Comparison of ENCODE assay signal across 1 cellular context in the genomic region with DNA sequence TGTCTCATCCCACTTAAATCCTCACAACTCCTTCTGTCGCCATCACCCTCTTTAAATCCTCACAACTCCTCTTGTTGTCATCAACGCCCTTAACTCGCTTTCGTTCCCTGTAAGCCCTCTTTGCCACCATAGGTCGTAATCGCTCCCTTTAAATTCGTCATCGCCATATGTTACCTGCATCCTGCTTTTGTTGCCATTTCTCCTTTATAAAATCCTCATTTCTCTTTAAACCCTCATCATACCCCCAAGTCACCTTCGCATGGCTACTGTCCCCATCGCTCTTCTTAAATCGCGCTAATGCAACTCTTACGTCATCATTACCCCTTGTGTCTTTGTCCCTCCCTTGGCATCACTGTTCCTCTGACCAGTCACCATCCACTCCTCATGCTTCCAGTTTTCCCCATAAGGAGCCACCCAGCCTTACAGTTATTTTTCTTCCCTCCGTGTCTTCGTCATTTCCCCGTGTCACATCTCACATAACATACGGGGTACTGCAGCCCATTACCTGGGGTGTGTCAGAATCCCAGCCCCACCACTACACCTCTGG.
TF ChIP-seq lines count a peak whose summit lies in the region.

No MANE protein-coding gene starts in this region.

TF ChIP-seq in HEK293, 187 proteins besides CTCF, POLR2A, EP300 and RAD21 (continued from another document and continues in another):
- TF ChIP-seq, protein P1, sequence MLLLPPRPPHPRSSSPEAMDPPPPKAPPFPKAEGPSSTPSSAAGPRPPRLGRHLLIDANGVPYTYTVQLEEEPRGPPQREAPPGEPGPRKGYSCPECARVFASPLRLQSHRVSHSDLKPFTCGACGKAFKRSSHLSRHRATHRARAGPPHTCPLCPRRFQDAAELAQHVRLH (tag by site-specific recombination; IDR thresholded peaks at IDR 0.05): peak; percentile 7; the same call in 1 of the 2 replicates
- TF ChIP-seq, protein P2, sequence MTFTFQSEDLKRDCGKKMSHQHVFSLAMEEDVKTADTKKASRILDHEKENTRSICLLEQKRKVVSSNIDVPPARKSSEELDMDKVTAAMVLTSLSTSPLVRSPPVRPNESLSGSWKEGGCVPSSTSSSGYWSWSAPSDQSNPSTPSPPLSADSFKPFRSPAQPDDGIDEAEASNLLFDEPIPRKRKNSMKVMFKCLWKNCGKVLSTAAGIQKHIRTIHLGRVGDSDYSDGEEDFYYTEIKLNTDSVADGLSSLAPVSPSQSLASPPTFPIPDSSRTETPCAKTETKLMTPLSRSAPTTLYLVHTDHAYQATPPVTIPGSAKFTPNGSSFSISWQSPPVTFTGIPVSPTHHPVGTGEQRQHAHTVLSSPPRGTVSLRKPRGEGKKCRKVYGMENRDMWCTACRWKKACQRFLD (tag by site-specific recombination; IDR thresholded peaks at IDR 0.05): no peak
- TF ChIP-seq YY2 (tag by site-specific recombination; IDR thresholded peaks at IDR 0.05) (peak; percentile 80), ZNF670 (tag by site-specific recombination; IDR thresholded peaks at IDR 0.05; ENCODE audit: low read depth) (no peak; the same call in 1 of the 2 replicates), GLIS2 (tag by site-specific recombination; IDR thresholded peaks at IDR 0.05) (peak; percentile 45), ZNF24 (tag by site-specific recombination; IDR thresholded peaks at IDR 0.05) (no peak; the same call in 1 of the 2 replicates), ZNF133 (tag by site-specific recombination; IDR thresholded peaks at IDR 0.05) (no peak), ZNF660 (tag by site-specific recombination; IDR thresholded peaks at IDR 0.05) (no peak), ZNF335 (tag by site-specific recombination; conservative IDR thresholded peaks at IDR 0.05) (peak; percentile 95), ZNF514 (tag by site-specific recombination; IDR thresholded peaks at IDR 0.05) (no peak), SP7 (tag by site-specific recombination; IDR thresholded peaks at IDR 0.05) (peak; percentile 54), ZNF776 (tag by site-specific recombination; IDR thresholded peaks at IDR 0.05; ENCODE audit: borderline replicate concordance) (no peak), ZNF169 (tag by site-specific recombination; IDR thresholded peaks at IDR 0.05) (no peak), ZNF121 (tag by site-specific recombination; IDR thresholded peaks at IDR 0.05) (no peak), ZNF239 (tag by site-specific recombination; IDR thresholded peaks at IDR 0.05) (no peak), ZNF555 (tag by site-specific recombination; conservative IDR thresholded peaks at IDR 0.05) (no peak), ZNF843 (tag by site-specific recombination; IDR thresholded peaks at IDR 0.05) (peak; percentile 58), ZNF596 (tag by site-specific recombination; IDR thresholded peaks at IDR 0.05) (no peak), ZNF791 (tag by site-specific recombination; IDR thresholded peaks at IDR 0.05) (0 out of 2 replicates have a peak, but pooled peaks have one; percentile 20), IKZF3 (tag by site-specific recombination; IDR thresholded peaks at IDR 0.05) (no peak)
- TF ChIP-seq, protein P3, sequence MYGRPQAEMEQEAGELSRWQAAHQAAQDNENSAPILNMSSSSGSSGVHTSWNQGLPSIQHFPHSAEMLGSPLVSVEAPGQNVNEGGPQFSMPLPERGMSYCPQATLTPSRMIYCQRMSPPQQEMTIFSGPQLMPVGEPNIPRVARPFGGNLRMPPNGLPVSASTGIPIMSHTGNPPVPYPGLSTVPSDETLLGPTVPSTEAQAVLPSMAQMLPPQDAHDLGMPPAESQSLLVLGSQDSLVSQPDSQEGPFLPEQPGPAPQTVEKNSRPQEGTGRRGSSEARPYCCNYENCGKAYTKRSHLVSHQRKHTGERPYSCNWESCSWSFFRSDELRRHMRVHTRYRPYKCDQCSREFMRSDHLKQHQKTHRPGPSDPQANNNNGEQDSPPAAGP (tag by site-specific recombination; IDR thresholded peaks at IDR 0.05): peak; percentile 94
- TF ChIP-seq, protein P4, sequence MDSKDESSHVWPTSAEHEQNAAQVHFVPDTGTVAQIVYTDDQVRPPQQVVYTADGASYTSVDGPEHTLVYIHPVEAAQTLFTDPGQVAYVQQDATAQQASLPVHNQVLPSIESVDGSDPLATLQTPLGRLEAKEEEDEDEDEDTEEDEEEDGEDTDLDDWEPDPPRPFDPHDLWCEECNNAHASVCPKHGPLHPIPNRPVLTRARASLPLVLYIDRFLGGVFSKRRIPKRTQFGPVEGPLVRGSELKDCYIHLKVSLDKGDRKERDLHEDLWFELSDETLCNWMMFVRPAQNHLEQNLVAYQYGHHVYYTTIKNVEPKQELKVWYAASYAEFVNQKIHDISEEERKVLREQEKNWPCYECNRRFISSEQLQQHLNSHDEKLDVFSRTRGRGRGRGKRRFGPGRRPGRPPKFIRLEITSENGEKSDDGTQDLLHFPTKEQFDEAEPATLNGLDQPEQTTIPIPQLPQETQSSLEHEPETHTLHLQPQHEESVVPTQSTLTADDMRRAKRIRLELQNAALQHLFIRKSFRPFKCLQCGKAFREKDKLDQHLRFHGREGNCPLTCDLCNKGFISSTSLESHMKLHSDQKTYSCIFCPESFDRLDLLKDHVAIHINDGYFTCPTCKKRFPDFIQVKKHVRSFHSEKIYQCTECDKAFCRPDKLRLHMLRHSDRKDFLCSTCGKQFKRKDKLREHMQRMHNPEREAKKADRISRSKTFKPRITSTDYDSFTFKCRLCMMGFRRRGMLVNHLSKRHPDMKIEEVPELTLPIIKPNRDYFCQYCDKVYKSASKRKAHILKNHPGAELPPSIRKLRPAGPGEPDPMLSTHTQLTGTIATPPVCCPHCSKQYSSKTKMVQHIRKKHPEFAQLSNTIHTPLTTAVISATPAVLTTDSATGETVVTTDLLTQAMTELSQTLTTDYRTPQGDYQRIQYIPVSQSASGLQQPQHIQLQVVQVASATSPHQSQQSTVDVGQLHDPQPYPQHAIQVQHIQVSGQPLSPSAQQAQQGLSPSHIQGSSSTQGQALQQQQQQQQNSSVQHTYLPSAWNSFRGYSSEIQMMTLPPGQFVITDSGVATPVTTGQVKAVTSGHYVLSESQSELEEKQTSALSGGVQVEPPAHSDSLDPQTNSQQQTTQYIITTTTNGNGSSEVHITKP (tag by site-specific recombination; IDR thresholded peaks at IDR 0.05): peak; percentile 84
- TF ChIP-seq, protein P5, sequence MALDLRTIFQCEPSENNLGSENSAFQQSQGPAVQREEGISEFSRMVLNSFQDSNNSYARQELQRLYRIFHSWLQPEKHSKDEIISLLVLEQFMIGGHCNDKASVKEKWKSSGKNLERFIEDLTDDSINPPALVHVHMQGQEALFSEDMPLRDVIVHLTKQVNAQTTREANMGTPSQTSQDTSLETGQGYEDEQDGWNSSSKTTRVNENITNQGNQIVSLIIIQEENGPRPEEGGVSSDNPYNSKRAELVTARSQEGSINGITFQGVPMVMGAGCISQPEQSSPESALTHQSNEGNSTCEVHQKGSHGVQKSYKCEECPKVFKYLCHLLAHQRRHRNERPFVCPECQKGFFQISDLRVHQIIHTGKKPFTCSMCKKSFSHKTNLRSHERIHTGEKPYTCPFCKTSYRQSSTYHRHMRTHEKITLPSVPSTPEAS (tag by site-specific recombination; IDR thresholded peaks at IDR 0.05): no peak; the same call in 1 of the 2 replicates
- TF ChIP-seq, protein P6, sequence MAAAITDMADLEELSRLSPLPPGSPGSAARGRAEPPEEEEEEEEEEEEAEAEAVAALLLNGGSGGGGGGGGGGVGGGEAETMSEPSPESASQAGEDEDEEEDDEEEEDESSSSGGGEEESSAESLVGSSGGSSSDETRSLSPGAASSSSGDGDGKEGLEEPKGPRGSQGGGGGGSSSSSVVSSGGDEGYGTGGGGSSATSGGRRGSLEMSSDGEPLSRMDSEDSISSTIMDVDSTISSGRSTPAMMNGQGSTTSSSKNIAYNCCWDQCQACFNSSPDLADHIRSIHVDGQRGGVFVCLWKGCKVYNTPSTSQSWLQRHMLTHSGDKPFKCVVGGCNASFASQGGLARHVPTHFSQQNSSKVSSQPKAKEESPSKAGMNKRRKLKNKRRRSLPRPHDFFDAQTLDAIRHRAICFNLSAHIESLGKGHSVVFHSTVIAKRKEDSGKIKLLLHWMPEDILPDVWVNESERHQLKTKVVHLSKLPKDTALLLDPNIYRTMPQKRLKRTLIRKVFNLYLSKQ (tag by site-specific recombination; IDR thresholded peaks at IDR 0.05; ENCODE audit: borderline replicate concordance): no peak
- TF ChIP-seq, protein P7, sequence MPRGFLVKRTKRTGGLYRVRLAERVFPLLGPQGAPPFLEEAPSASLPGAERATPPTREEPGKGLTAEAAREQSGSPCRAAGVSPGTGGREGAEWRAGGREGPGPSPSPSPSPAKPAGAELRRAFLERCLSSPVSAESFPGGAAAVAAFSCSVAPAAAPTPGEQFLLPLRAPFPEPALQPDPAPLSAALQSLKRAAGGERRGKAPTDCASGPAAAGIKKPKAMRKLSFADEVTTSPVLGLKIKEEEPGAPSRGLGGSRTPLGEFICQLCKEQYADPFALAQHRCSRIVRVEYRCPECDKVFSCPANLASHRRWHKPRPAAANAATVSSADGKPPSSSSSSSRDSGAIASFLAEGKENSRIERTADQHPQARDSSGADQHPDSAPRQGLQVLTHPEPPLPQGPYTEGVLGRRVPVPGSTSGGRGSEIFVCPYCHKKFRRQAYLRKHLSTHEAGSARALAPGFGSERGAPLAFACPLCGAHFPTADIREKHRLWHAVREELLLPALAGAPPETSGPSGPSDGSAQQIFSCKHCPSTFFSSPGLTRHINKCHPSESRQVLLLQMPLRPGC (tag by site-specific recombination; IDR thresholded peaks at IDR 0.05): no peak; the same call in 1 of the 2 replicates
- TF ChIP-seq, protein P8, sequence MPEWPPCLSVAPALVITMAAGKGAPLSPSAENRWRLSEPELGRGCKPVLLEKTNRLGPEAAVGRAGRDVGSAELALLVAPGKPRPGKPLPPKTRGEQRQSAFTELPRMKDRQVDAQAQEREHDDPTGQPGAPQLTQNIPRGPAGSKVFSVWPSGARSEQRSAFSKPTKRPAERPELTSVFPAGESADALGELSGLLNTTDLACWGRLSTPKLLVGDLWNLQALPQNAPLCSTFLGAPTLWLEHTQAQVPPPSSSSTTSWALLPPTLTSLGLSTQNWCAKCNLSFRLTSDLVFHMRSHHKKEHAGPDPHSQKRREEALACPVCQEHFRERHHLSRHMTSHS (tag by site-specific recombination; IDR thresholded peaks at IDR 0.05): no peak
- TF ChIP-seq, protein P9, sequence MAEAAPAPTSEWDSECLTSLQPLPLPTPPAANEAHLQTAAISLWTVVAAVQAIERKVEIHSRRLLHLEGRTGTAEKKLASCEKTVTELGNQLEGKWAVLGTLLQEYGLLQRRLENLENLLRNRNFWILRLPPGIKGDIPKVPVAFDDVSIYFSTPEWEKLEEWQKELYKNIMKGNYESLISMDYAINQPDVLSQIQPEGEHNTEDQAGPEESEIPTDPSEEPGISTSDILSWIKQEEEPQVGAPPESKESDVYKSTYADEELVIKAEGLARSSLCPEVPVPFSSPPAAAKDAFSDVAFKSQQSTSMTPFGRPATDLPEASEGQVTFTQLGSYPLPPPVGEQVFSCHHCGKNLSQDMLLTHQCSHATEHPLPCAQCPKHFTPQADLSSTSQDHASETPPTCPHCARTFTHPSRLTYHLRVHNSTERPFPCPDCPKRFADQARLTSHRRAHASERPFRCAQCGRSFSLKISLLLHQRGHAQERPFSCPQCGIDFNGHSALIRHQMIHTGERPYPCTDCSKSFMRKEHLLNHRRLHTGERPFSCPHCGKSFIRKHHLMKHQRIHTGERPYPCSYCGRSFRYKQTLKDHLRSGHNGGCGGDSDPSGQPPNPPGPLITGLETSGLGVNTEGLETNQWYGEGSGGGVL (tag by site-specific recombination; IDR thresholded peaks at IDR 0.05): no peak; the same call in 1 of the 2 replicates
- TF ChIP-seq, protein P10, sequence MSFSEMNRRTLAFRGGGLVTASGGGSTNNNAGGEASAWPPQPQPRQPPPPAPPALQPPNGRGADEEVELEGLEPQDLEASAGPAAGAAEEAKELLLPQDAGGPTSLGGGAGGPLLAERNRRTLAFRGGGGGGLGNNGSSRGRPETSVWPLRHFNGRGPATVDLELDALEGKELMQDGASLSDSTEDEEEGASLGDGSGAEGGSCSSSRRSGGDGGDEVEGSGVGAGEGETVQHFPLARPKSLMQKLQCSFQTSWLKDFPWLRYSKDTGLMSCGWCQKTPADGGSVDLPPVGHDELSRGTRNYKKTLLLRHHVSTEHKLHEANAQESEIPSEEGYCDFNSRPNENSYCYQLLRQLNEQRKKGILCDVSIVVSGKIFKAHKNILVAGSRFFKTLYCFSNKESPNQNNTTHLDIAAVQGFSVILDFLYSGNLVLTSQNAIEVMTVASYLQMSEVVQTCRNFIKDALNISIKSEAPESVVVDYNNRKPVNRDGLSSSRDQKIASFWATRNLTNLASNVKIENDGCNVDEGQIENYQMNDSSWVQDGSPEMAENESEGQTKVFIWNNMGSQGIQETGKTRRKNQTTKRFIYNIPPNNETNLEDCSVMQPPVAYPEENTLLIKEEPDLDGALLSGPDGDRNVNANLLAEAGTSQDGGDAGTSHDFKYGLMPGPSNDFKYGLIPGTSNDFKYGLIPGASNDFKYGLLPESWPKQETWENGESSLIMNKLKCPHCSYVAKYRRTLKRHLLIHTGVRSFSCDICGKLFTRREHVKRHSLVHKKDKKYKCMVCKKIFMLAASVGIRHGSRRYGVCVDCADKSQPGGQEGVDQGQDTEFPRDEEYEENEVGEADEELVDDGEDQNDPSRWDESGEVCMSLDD (tag by site-specific recombination; IDR thresholded peaks at IDR 0.05): peak; percentile 80
